14 cellular contexts compared by ENCODE assay signal in the genomic region with DNA sequence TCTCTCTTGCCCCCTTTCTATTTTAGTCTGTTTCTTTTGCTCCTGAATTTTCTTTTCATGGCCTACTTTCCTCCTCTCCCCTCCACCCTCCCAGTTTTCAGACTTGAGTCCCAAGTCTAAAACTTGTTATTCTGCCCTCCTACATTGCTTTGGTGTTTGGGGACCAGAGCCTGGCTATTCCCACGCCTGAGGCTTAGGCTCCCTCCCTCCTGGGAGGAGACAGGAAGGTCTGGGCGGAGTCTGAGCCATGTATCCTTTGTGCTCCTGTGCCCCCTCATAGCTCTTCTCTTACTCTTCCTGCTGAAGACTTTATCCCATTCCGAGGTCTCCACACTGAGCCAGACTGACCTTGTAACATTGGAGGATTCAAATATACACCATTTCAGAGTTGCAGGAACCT.
DNase-seq lines count a peak whose midpoint lies in the region; ATAC-seq and TF ChIP-seq lines count a peak whose summit lies in the region.
"Had no signal": no experiment of that assay in that cellular context is flagged by ENCODE, and none has a peak within 500 bp of the region (broad histone marks: within the 10 kb centered on the region; RNA-seq: fewer than 3 reads in every experiment).

No MANE protein-coding gene starts in this region.

- WGBS in transverse colon (ENCODE audit: low coverage in 1 of 2), 2 donors = 67 to 77% methylated on average over 1 to 3 of the region's 3 CpGs

- no peak for TF ChIP-seq POLR2A in transverse colon (IDR thresholded peaks at IDR 0.05)
- TF ChIP-seq POLR2A in Peyer's patch (IDR thresholded peaks at IDR 0.05) = no peak

- no peak for TF ChIP-seq CTCF in transverse colon (IDR thresholded peaks at IDR 0.05)
- TF ChIP-seq CTCF in Peyer's patch (IDR thresholded peaks at IDR 0.05) = no peak

- H3K36me3 ChIP-seq in H7 (replicated peaks; ENCODE audit: control insufficient read depth, insufficient read depth, low read length) (no peaks in the 10 kb centered on the region), transverse colon (no peaks in the 10 kb centered on the region), Peyer's patch (peaks cover 0 to 24% (median 0%) of the 10 kb centered on the region in 3 donors)
- H3K36me3 ChIP-seq: BLaER1, SJCRH30 had no signal

- no peak overlapping the region for H3K4me3 ChIP-seq in H7 (ENCODE audit: insufficient read depth, low read depth, low read length)
- H3K4me3 ChIP-seq in transverse colon = no peak overlapping the region
- no peak overlapping the region for H3K4me3 ChIP-seq in Peyer's patch
- H3K4me3 ChIP-seq: BLaER1, K562, SJCRH30 had no signal

- H3K27ac ChIP-seq in angular gyrus (ENCODE audit: low read depth, low read length) (peak overlapping the region; percentile 24), transverse colon (no peak overlapping the region), Peyer's patch (no peak overlapping the region)
- H3K27ac ChIP-seq: BLaER1, SJCRH30 had no signal

- in situ Hi-C loops in transverse colon (cut with MboI; ENCODE audit: low pct_ligation_motif_present in 1 of 4, low pct_unique_long_range_greater_than_20kb in 1 of 4, low sequenced_read_pairs in 3 of 4) = loop anchor here in 2 of 4 donors (25.0 kb wide), 1 partner anchor 451 kb away; no protein-coding TSS in a partner anchor

- ATAC-seq in left ventricle myocardium superior (peak; percentile 71), sciatic nerve (peak; percentile 27), HG02970 (IDR thresholded peaks at IDR 0.05; ENCODE audit: low FRiP score, unreplicated experiment) (no peak)
- ATAC-seq: K562 had no signal

- TF ChIP-seq EP300 in transverse colon (IDR thresholded peaks at IDR 0.05; ENCODE audit: low read depth) = no peak

- no peaks in the 10 kb centered on the region for H3K9me3 ChIP-seq in transverse colon
- no peaks in the 10 kb centered on the region for H3K9me3 ChIP-seq in Peyer's patch
- H3K9me3 ChIP-seq: BLaER1, SJCRH30 had no signal

- H3K27me3 ChIP-seq in H7 (ENCODE audit: control insufficient read depth, insufficient read depth, low read length) (no peaks in the 10 kb centered on the region), transverse colon (no peaks in the 10 kb centered on the region), Peyer's patch (no peaks in the 10 kb centered on the region)
- H3K27me3 ChIP-seq: BLaER1, SJCRH30 had no signal

- no peaks in the 10 kb centered on the region for H3K4me1 ChIP-seq in transverse colon
- H3K4me1 ChIP-seq in Peyer's patch = no peaks in the 10 kb centered on the region
- H3K4me1 ChIP-seq: BLaER1 had no signal

- intact Hi-C loops in left ventricle myocardium superior (cut with micrococcal nuclease) = no loop called here
- intact Hi-C loops in sciatic nerve (cut with DNase I) = loop anchor here (1.0 kb wide), 1 partner anchor 46 kb away; no protein-coding TSS in a partner anchor
- intact Hi-C loops in transverse colon (cut with DNase I; ENCODE audit: low total_unique reads) = no loop called here

- DNase-seq in H7 (peak; percentile 78), left ventricle myocardium superior (no peak), sciatic nerve (ENCODE audit: low spot score) (no peak), transverse colon (no peak), Peyer's patch (no peak)
- DNase-seq: CD8-positive, alpha-beta memory T cell; NCI-H1048; NCI-H226; NCI-H69; SJCRH30 had no signal
